In genomic region chr10:30354669-30355068, GRCh38 we compare ENCODE assay signal across 26 cellular contexts.
"Had no signal": no experiment of that assay in that cellular context is flagged by ENCODE, and none has a peak within 500 bp of the region (broad histone marks: within the 10 kb centered on the region; RNA-seq: fewer than 3 reads in every experiment).

No MANE protein-coding gene starts in this region.

- H3K27me3 ChIP-seq: ovary, spleen, thyroid gland, tibial nerve, upper lobe of left lung, vagina had no signal

- H2AFZ ChIP-seq: neural progenitor cell had no signal

- ATAC-seq: natural killer cell; right cardiac atrium; sciatic nerve; stimulated activated naive B cell treated with anti-CD40 and anti-IgM and Interleukin-4, amounts not matched to agents 10 μg/mL and 1 μg/mL and 100 μg/mL, for 72 hours had no signal

- H3K79me2 ChIP-seq: parathyroid adenoma had no signal

- DNase-seq: natural killer cell; occipital lobe; ovary; posterior cingulate gyrus; psoas muscle; right cardiac atrium; spleen; stimulated activated CD4-positive, alpha-beta T cell treated with anti-CD3 and anti-CD28 coated beads, Interleukin-12 subunit alpha, Interleukin-12 subunit beta, amount 100 ng/mL, for 4 hours; stimulated activated CD4-positive, alpha-beta T cell treated with anti-CD3 and anti-CD28 coated beads, Interleukin-1b, Interleukin-23, amount 100 ng/mL, for 48 hours; stimulated activated CD4-positive, alpha-beta T cell treated with anti-CD3 and anti-CD28 coated beads, Interleukin-4, amount 100 ng/mL, for 1 hour; stimulated activated CD4-positive, alpha-beta T cell treated with anti-CD3 and anti-CD28 coated beads, Interleukin-4, amount 100 ng/mL, for 4 hours; stimulated activated CD8-positive, alpha-beta memory T cell treated with anti-CD3 and anti-CD28 coated beads, Interleukin-4, amount 100 ng/mL, for 48 hours; stimulated activated naive B cell treated with anti-CD40 and anti-IgM and Interleukin-4, amounts not matched to agents 10 μg/mL and 1 μg/mL and 100 μg/mL, for 72 hours; stimulated activated naive CD4-positive, alpha-beta T cell treated with Interleukin-2 at 50 U/mL for 16 hours; stomach; thyroid gland; trophoblast cell; upper lobe of left lung had no signal

- H3K27ac ChIP-seq: neural progenitor cell, ovary, parathyroid adenoma, psoas muscle, skin epidermis, spleen, stomach, thoracic aorta, thyroid gland, tibial nerve, upper lobe of left lung, vagina had no signal

- H3K9ac ChIP-seq: neural progenitor cell, parathyroid adenoma had no signal

- H3K4me2 ChIP-seq: neural progenitor cell, smooth muscle cell had no signal

- H3K36me3 ChIP-seq: neural progenitor cell, ovary, spleen, stomach, thoracic aorta, thyroid gland, tibial nerve, upper lobe of left lung, vagina had no signal

- H3K4me3 ChIP-seq: neural progenitor cell, ovary, psoas muscle, skin epidermis, smooth muscle cell, spleen, stomach, thoracic aorta, thyroid gland, tibial nerve, upper lobe of left lung, vagina had no signal

- H3K9me3 ChIP-seq: ovary, psoas muscle, spleen, stomach, thoracic aorta, thyroid gland, tibial nerve, upper lobe of left lung, vagina had no signal

- H3K4me1 ChIP-seq: neural progenitor cell, thyroid gland, vagina had no signal
